10 cellular contexts compared by ENCODE assay signal in the genomic region with DNA sequence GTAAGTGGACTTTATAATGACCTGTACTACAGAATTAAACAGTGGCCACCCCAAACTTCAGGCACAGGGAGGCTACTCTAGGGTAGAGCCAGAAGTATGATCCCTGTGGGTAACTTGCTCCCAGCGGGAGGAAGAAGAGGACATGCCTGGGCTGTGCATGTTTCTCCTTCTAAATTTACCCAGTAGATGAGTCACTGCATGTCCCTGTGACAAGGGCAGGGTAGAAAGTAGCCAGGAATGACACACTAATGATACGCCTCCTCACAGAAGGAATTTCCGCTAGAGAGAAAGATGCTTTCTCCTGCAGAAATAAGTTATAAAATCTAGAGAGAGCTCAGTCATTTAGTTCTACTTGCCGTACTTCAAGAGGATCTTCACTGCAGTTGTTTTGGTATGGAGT. TPM values are rescaled to one million over a fixed set of nuclear protein-coding genes. Genes with fewer than 3 reads are reported as not detected.
A peak's percentile ranks its signal among the peaks of the same experiment; 100 is the strongest.
DNase-seq lines count a peak whose midpoint lies in the region; ATAC-seq, FAIRE-seq and TF ChIP-seq lines count a peak whose summit lies in the region.
"Had no signal": no experiment of that assay in that cellular context is flagged by ENCODE, and none has a peak within 500 bp of the region (broad histone marks: within the 10 kb centered on the region; RNA-seq: fewer than 3 reads in every experiment).

No MANE protein-coding gene starts in this region.

- ATAC-seq in HG03432 (IDR thresholded peaks at IDR 0.05; ENCODE audit: unreplicated experiment), result no peak

- no peak overlapping the region for H3K4me3 ChIP-seq in AG04449 (ENCODE audit: low read depth, low read length)

- CTCF ChIA-PET in AG04449 (lab: Yijun Ruan, JAX), result interaction anchor here (1.0 to 1.7 kb wide), 3 partner anchors 16 to 582 kb away, joined by 3 to 5 read pairs (median 5); no protein-coding TSS in a partner anchor

- DNase-seq in AG04449 (ENCODE audit: low read depth, low spot score) (peak; percentile 56), M059J (ENCODE audit: low read depth) (peak; percentile 85), dedifferentiated amniotic fluid mesenchymal stem cell (ENCODE audit: extremely low spot score) (peak; percentile 73), middle frontal gyrus (ENCODE audit: extremely low spot score, low spot score) (peak; percentile 60), GM19239 (ENCODE audit: insufficient read length, low spot score) (no peak), NCI-H2227 (lab: John Stamatoyannopoulos, UW; ENCODE audit: unreplicated experiment) (no peak)
- no peak for DNase-seq in stimulated activated CD4-positive, alpha-beta T cell treated with anti-CD3 and anti-CD28 coated beads, Interleukin-2, amount 100 ng/mL, for 48 hours
- DNase-seq: NCI-H226 had no signal

- FAIRE-seq in GM19239 (lab: Jason Lieb, UNC), result no peak
- FAIRE-seq: endothelial cell of umbilical vein had no signal

- POLR2A ChIA-PET in AG04449 (lab: Yijun Ruan, JAX), result no interaction called here

- no peak for TF ChIP-seq CTCF in AG04449 (IDR thresholded peaks at IDR 0.05; ENCODE audit: insufficient read depth, low read length, missing control alignments)

RNA-seq across cellular contexts. Expression of a gene that starts 7.5 kb away (rescaled TPM):
- total RNA-seq in M059J (2014; rRNA removed; shearing (Covaris generic)), result 21.6 and 24.6 TPM in 2 replicates

Comparison
In these comparisons a context has a peak if more than half of its experiments do, and no peak if none do; other contexts are left out.
1. DNase-seq: peak in AG04449 (single experiment), M059J (single experiment), dedifferentiated amniotic fluid mesenchymal stem cell (single experiment) and middle frontal gyrus (single experiment); none in GM19239 (single experiment), NCI-H2227 (single experiment) and stimulated activated CD4-positive, alpha-beta T cell treated with anti-CD3 and anti-CD28 coated beads, Interleukin-2, amount 100 ng/mL, for 48 hours (0 of 2).